8 cellular contexts compared by ENCODE assay signal in genomic region chr11:64916848-64917662, GRCh38.
A peak's percentile ranks its signal among the peaks of the same experiment; 100 is the strongest.
DNase-seq lines count a peak whose midpoint lies in the region; ATAC-seq lines count a peak whose summit lies in the region.

Gene ATG2A, minus strand, starts transcription at chr11:64917209. Its CDS starts 74 bp downstream, at chr11:64917135.

- H4K20me1 ChIP-seq in BLaER1 treated with 17β-estradiol and CSF1 and Interleukin-3, amounts not matched to agents 10 nM and 100 nM, result peaks cover 0 to 18% (median 0%) of the 10 kb centered on the region in 11 experiments; a peak in 6 of 22 replicates

- H3K4me2 ChIP-seq in BLaER1 treated with 17β-estradiol and CSF1 and Interleukin-3, amounts not matched to agents 10 nM and 100 nM, result peak within 1 kb of the TSS; percentile 90 to 98 (median 96)

- peak within 1 kb of the TSS; percentile 68 to 91 (median 78) for H3K4me3 ChIP-seq in BLaER1 treated with 17β-estradiol and CSF1 and Interleukin-3, amounts not matched to agents 10 nM and 100 nM

- peaks cover 22 to 25% (median 24%) of the 10 kb centered on the region in 11 experiments for H3K36me3 ChIP-seq in BLaER1 treated with 17β-estradiol and CSF1 and Interleukin-3, amounts not matched to agents 10 nM and 100 nM

- H3K9ac ChIP-seq in BLaER1 treated with 17β-estradiol and CSF1 and Interleukin-3, amounts not matched to agents 10 nM and 100 nM, result peak within 1 kb of the TSS; percentile 87 to 95 (median 91)

- no peaks in the 10 kb centered on the region for H3K27me3 ChIP-seq in BLaER1 treated with 17β-estradiol and CSF1 and Interleukin-3, amounts not matched to agents 10 nM and 100 nM

- DNase-seq in NCI-H748 (lab: John Stamatoyannopoulos, UW; ENCODE audit: unreplicated experiment) (peak; percentile 100), dedifferentiated amniotic fluid mesenchymal stem cell (ENCODE audit: extremely low spot score) (peak; percentile 98), left kidney (ENCODE audit: low read depth, low spot score) (peak; percentile 100)
- DNase-seq in activated CD4-positive, alpha-beta T cell treated with anti-CD3 and anti-CD28 coated beads, Interleukin-2, amount 50 U/mL, for 1 hour, result peak; percentile 99
- DNase-seq in stimulated activated CD4-positive, alpha-beta T cell treated with anti-CD3 and anti-CD28 coated beads, Interleukin-2, amount 100 ng/mL, for 24 hours, result peak; percentile 99

- H3K4me1 ChIP-seq in BLaER1 treated with 17β-estradiol and CSF1 and Interleukin-3, amounts not matched to agents 10 nM and 100 nM, result peaks cover 46 to 62% (median 57%) of the 10 kb centered on the region in 10 experiments

- peak within 1 kb of the TSS; percentile 57 to 90 (median 86) for H3K27ac ChIP-seq in BLaER1 treated with 17β-estradiol and CSF1 and Interleukin-3, amounts not matched to agents 10 nM and 100 nM

- ATAC-seq in GM19351 (IDR thresholded peaks at IDR 0.05; ENCODE audit: unreplicated experiment) (peak; percentile 94), HG03521 (IDR thresholded peaks at IDR 0.05; ENCODE audit: unreplicated experiment) (peak; percentile 92)

- no peaks in the 10 kb centered on the region for H3K9me3 ChIP-seq in BLaER1 treated with 17β-estradiol and CSF1 and Interleukin-3, amounts not matched to agents 10 nM and 100 nM (replicated peaks in 1 of 11)

Comparison
In these comparisons a context has a peak if more than half of its experiments do, and no peak if none do; other contexts are left out.
1. Peak in every context shown above with its lines: DNase-seq, ATAC-seq, H3K4me3 ChIP-seq and H3K27ac ChIP-seq.